ENCODE assay signal across 17 cellular contexts in genomic region chr1:235990376-235990795, GRCh38.
DNase-seq lines count a peak whose midpoint lies in the region; ATAC-seq and TF ChIP-seq lines count a peak whose summit lies in the region.
"Had no signal": no experiment of that assay in that cellular context is flagged by ENCODE, and none has a peak within 500 bp of the region (broad histone marks: within the 10 kb centered on the region; RNA-seq: fewer than 3 reads in every experiment).

No MANE protein-coding gene starts in this region.

- peak; percentile 13 for ATAC-seq in left lobe of liver
- no peak for ATAC-seq in omental fat pad (ENCODE audit: low FRiP score)
- ATAC-seq: body of pancreas; naive thymus-derived CD8-positive, alpha-beta T cell had no signal

- H3K4me3 ChIP-seq in AG10803 (ENCODE audit: low read length) (no peak overlapping the region), choroid plexus epithelial cell (ENCODE audit: low read depth, low read length) (no peak overlapping the region)
- H3K4me3 ChIP-seq: BLaER1, body of pancreas, uterus had no signal

- TF ChIP-seq CTCF in AG10803 (conservative IDR thresholded peaks at IDR 0.05; ENCODE audit: low read length) (no peak; the same call in 1 of the 2 replicates), choroid plexus epithelial cell (conservative IDR thresholded peaks at IDR 0.05; ENCODE audit: low read depth, low read length) (no peak), omental fat pad (IDR thresholded peaks at IDR 0.05) (no peak)

- DNase-seq in AG10803 (ENCODE audit: low read depth) (peak; percentile 75), HT1080 (ENCODE audit: low read depth) (peak; percentile 34), choroid plexus epithelial cell (ENCODE audit: low read depth) (peak; percentile 95), left lobe of liver (ENCODE audit: low spot score) (no peak), HUDEP-2 (lab: John Stamatoyannopoulos, UW; ENCODE audit: unreplicated experiment in 76 of 76) (no peak), AML-193 (lab: John Stamatoyannopoulos, UW) (no peak), omental fat pad (ENCODE audit: low spot score) (no peak), AG08396 (ENCODE audit: low spot score) (no peak)
- DNase-seq: activated CD4-positive, alpha-beta T cell treated with anti-CD3 and anti-CD28 coated beads, Interleukin-2, amount 50 U/mL, for 48 hours; activated naive CD4-positive, alpha-beta T cell treated with anti-CD3 and anti-CD28 coated beads, Interleukin-2, amount 50 U/mL, for 16 hours; activated T-cell treated with anti-CD3 and anti-CD28 coated beads, Interleukin-2, amount 50 U/mL, for 1 hour; body of pancreas; Calu3; naive thymus-derived CD8-positive, alpha-beta T cell; stimulated activated CD4-positive, alpha-beta T cell treated with anti-CD3 and anti-CD28 coated beads, Interleukin-4, amount 100 ng/mL, for 24 hours had no signal

Comparison
In these comparisons a context has a peak if more than half of its experiments do, and no peak if none do; other contexts are left out.
1. DNase-seq: peak in AG10803 (single experiment), HT1080 (single experiment) and choroid plexus epithelial cell (single experiment); none in left lobe of liver (single experiment), HUDEP-2 (0 of 76), AML-193 (0 of 2), omental fat pad (single experiment) and AG08396 (single experiment).